ENCODE assay signal across 16 cellular contexts in the genomic region with DNA sequence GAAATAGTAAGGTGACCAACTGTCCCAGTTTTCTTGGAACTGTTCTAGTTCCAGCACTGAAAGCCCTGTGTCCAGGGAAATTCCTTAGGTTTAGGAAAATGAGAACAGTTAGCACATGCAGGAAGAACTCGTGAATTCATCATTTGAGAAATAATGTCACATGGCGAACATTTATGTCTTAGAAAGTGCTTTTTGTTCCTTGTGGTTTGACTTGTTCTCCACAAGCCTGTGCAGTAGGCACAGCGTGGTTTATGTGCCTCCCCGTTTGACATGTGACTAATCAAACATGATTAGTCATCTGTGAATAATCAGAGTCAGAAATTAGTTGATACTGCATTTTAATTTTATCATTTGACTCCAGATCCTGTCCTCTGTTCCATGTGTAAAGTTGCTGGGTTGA.
DNase-seq lines count a peak whose midpoint lies in the region; ATAC-seq and TF ChIP-seq lines count a peak whose summit lies in the region.
"Had no signal": no experiment of that assay in that cellular context is flagged by ENCODE, and none has a peak within 500 bp of the region (broad histone marks: within the 10 kb centered on the region; RNA-seq: fewer than 3 reads in every experiment).

No MANE protein-coding gene starts in this region.

- H3K4me1 ChIP-seq in BLaER1, result no peaks in the 10 kb centered on the region
- no peaks in the 10 kb centered on the region; a peak in 1 of 4 replicates for H3K4me1 ChIP-seq in SK-N-SH (ENCODE audit: control insufficient read depth in 1 of 2, insufficient read depth in 2 of 2, low read depth in 1 of 2, low read length in 1 of 2)
- H3K4me1 ChIP-seq: ascending aorta, right atrium auricular region had no signal

- H3K27me3 ChIP-seq in BLaER1 (no peaks in the 10 kb centered on the region), SK-N-SH (ENCODE audit: insufficient read depth) (no peaks in the 10 kb centered on the region)
- H3K27me3 ChIP-seq: ascending aorta, right atrium auricular region had no signal

- H3F3A ChIP-seq in SK-N-SH (replicated peaks; ENCODE audit: insufficient read depth), result no peaks in the 10 kb centered on the region

- no peak for TF ChIP-seq EP300 in SK-N-SH (IDR thresholded peaks at IDR 0.05; ENCODE audit: borderline replicate concordance in 1 of 2, low read depth in 1 of 2, low read length in 1 of 2)

- TF ChIP-seq RAD21 in SK-N-SH (IDR thresholded peaks at IDR 0.05; ENCODE audit: low read length), result no peak

- H4K20me1 ChIP-seq in BLaER1 (no peaks in the 10 kb centered on the region), SK-N-SH (ENCODE audit: insufficient read depth) (no peaks in the 10 kb centered on the region)

- H3K4me2 ChIP-seq in BLaER1, result peak overlapping the region; percentile 13; the same call in 1 of the 2 replicates
- H3K4me2 ChIP-seq in SK-N-SH, result no peak overlapping the region

- in situ Hi-C loops in G401 (cut with HindIII; ENCODE audit: low sequenced_read_pairs), result no loop called here

- H3K9ac ChIP-seq in BLaER1 (no peak overlapping the region), SK-N-SH (no peak overlapping the region)

- H3K36me3 ChIP-seq in BLaER1, result no peaks in the 10 kb centered on the region
- no peaks in the 10 kb centered on the region for H3K36me3 ChIP-seq in SK-N-SH (replicated peaks in 1 of 2; ENCODE audit: control insufficient read depth in 1 of 2, insufficient read depth in 2 of 2, low read length in 1 of 2)
- H3K36me3 ChIP-seq: ascending aorta, right atrium auricular region had no signal

- H3K79me2 ChIP-seq in SK-N-SH (ENCODE audit: insufficient read depth), result no peaks in the 10 kb centered on the region

- H3K9me3 ChIP-seq in BLaER1 (no peaks in the 10 kb centered on the region), SK-N-SH (no peaks in the 10 kb centered on the region)
- H3K9me3 ChIP-seq: ascending aorta, right atrium auricular region had no signal

- ATAC-seq in GM18520 (IDR thresholded peaks at IDR 0.05; ENCODE audit: unreplicated experiment), result no peak
- ATAC-seq: Right ventricle myocardium inferior had no signal

- H3K4me3 ChIP-seq in BLaER1 (no peak overlapping the region), SK-N-SH (ENCODE audit: low read depth in 2 of 2, low read length in 1 of 2) (no peak overlapping the region)
- H3K4me3 ChIP-seq: ascending aorta, right atrium auricular region had no signal

- H3K27ac ChIP-seq in BLaER1 (no peak overlapping the region), SK-N-SH (ENCODE audit: low read depth in 2 of 2, low read length in 1 of 2) (no peak overlapping the region)
- H3K27ac ChIP-seq: ascending aorta, right atrium auricular region had no signal

- DNase-seq in RPMI7951 (ENCODE audit: low read depth), result peak; percentile 52
- DNase-seq in epidermal melanocyte (ENCODE audit: insufficient read length, low spot score), result peak; percentile 40
- peak; percentile 30 for DNase-seq in myocyte (ENCODE audit: low read depth)
- DNase-seq in LoVo (ENCODE audit: low spot score), result no peak
- DNase-seq in SK-N-SH, result no peak
- DNase-seq in G401 (ENCODE audit: low spot score), result no peak
- DNase-seq: activated gamma-delta T cell treated with Interleukin-2 at 50 U/mL for 16 hours, erythroblast, kidney glomerular epithelial cell, NCI-H187, NCI-H446 treated with DMSO at 0.1 percent for 48 hours had no signal

- POLR2A ChIA-PET in SK-N-SH (lab: Yijun Ruan, JAX), result no interaction called here

- no peak for TF ChIP-seq CTCF in SK-N-SH (IDR thresholded peaks at IDR 0.05)

- 27% methylated on average over 4 of the region's 4 CpGs for WGBS in SK-N-SH (ENCODE audit: low lambda C conversion rate)

- CTCF ChIA-PET in SK-N-SH (lab: Yijun Ruan, JAX), result interaction anchor here (1.2 kb wide), 1 partner anchor 27 kb away, joined by 3 read pairs; no protein-coding TSS in a partner anchor

- no peaks in the 10 kb centered on the region for H3K9me2 ChIP-seq in SK-N-SH

- H2AFZ ChIP-seq in SK-N-SH (ENCODE audit: low read depth), result no peak overlapping the region

TF ChIP-seq in SK-N-SH, 30 proteins besides CTCF, POLR2A, EP300 and RAD21 (continues in another document):
- TF ChIP-seq, protein P1, sequence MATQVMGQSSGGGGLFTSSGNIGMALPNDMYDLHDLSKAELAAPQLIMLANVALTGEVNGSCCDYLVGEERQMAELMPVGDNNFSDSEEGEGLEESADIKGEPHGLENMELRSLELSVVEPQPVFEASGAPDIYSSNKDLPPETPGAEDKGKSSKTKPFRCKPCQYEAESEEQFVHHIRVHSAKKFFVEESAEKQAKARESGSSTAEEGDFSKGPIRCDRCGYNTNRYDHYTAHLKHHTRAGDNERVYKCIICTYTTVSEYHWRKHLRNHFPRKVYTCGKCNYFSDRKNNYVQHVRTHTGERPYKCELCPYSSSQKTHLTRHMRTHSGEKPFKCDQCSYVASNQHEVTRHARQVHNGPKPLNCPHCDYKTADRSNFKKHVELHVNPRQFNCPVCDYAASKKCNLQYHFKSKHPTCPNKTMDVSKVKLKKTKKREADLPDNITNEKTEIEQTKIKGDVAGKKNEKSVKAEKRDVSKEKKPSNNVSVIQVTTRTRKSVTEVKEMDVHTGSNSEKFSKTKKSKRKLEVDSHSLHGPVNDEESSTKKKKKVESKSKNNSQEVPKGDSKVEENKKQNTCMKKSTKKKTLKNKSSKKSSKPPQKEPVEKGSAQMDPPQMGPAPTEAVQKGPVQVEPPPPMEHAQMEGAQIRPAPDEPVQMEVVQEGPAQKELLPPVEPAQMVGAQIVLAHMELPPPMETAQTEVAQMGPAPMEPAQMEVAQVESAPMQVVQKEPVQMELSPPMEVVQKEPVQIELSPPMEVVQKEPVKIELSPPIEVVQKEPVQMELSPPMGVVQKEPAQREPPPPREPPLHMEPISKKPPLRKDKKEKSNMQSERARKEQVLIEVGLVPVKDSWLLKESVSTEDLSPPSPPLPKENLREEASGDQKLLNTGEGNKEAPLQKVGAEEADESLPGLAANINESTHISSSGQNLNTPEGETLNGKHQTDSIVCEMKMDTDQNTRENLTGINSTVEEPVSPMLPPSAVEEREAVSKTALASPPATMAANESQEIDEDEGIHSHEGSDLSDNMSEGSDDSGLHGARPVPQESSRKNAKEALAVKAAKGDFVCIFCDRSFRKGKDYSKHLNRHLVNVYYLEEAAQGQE (IDR thresholded peaks at IDR 0.05; ENCODE audit: low read depth, low read length), result no peak
- TF ChIP-seq, protein P2, sequence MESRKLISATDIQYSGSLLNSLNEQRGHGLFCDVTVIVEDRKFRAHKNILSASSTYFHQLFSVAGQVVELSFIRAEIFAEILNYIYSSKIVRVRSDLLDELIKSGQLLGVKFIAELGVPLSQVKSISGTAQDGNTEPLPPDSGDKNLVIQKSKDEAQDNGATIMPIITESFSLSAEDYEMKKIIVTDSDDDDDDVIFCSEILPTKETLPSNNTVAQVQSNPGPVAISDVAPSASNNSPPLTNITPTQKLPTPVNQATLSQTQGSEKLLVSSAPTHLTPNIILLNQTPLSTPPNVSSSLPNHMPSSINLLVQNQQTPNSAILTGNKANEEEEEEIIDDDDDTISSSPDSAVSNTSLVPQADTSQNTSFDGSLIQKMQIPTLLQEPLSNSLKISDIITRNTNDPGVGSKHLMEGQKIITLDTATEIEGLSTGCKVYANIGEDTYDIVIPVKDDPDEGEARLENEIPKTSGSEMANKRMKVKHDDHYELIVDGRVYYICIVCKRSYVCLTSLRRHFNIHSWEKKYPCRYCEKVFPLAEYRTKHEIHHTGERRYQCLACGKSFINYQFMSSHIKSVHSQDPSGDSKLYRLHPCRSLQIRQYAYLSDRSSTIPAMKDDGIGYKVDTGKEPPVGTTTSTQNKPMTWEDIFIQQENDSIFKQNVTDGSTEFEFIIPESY (IDR thresholded peaks at IDR 0.05; ENCODE audit: borderline replicate concordance, low read depth), result no peak
- TF ChIP-seq TEAD4 (IDR thresholded peaks at IDR 0.05; ENCODE audit: borderline replicate concordance, insufficient read depth), result no peak
- TF ChIP-seq, protein P3, sequence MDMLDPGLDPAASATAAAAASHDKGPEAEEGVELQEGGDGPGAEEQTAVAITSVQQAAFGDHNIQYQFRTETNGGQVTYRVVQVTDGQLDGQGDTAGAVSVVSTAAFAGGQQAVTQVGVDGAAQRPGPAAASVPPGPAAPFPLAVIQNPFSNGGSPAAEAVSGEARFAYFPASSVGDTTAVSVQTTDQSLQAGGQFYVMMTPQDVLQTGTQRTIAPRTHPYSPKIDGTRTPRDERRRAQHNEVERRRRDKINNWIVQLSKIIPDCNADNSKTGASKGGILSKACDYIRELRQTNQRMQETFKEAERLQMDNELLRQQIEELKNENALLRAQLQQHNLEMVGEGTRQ (IDR thresholded peaks at IDR 0.05; ENCODE audit: borderline replicate concordance, low read depth, low read length), result no peak
- TF ChIP-seq YY1 (IDR thresholded peaks at IDR 0.05; ENCODE audit: low read depth), result no peak
- TF ChIP-seq, protein P4, sequence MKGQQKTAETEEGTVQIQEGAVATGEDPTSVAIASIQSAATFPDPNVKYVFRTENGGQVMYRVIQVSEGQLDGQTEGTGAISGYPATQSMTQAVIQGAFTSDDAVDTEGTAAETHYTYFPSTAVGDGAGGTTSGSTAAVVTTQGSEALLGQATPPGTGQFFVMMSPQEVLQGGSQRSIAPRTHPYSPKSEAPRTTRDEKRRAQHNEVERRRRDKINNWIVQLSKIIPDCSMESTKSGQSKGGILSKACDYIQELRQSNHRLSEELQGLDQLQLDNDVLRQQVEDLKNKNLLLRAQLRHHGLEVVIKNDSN (IDR thresholded peaks at IDR 0.05; ENCODE audit: borderline replicate concordance, low read depth), result no peak
- no peak for TF ChIP-seq MXI1 (IDR thresholded peaks at IDR 0.05; ENCODE audit: low read depth, low read length)
- TF ChIP-seq FOXJ3 (CRISPR knock-in tag; IDR thresholded peaks at IDR 0.05), result no peak
- TF ChIP-seq, protein P5, sequence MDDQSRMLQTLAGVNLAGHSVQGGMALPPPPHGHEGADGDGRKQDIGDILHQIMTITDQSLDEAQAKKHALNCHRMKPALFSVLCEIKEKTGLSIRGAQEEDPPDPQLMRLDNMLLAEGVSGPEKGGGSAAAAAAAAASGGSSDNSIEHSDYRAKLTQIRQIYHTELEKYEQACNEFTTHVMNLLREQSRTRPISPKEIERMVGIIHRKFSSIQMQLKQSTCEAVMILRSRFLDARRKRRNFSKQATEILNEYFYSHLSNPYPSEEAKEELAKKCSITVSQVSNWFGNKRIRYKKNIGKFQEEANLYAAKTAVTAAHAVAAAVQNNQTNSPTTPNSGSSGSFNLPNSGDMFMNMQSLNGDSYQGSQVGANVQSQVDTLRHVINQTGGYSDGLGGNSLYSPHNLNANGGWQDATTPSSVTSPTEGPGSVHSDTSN (IDR thresholded peaks at IDR 0.05), result no peak
- TF ChIP-seq EZH2phosphoT487 (IDR thresholded peaks at IDR 0.05; ENCODE audit: borderline replicate concordance, low read depth), result no peak
- TF ChIP-seq JUND (IDR thresholded peaks at IDR 0.05), result no peak
- no peak for TF ChIP-seq RCOR1 (IDR thresholded peaks at IDR 0.05; ENCODE audit: low read length)
- TF ChIP-seq, protein P6, sequence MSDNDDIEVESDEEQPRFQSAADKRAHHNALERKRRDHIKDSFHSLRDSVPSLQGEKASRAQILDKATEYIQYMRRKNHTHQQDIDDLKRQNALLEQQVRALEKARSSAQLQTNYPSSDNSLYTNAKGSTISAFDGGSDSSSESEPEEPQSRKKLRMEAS (IDR thresholded peaks at IDR 0.05; ENCODE audit: low read depth), result no peak
- TF ChIP-seq SIN3A (IDR thresholded peaks at IDR 0.05; ENCODE audit: borderline replicate concordance, low read depth, low read length), result no peak

Comparison
In these comparisons a context has a peak if more than half of its experiments do, and no peak if none do; other contexts are left out.
1. DNase-seq: peak in RPMI7951 (single experiment), epidermal melanocyte (single experiment) and myocyte (single experiment); none in LoVo (single experiment), SK-N-SH (single experiment) and G401 (single experiment).